12 cellular contexts compared by ENCODE assay signal in the genomic region with DNA sequence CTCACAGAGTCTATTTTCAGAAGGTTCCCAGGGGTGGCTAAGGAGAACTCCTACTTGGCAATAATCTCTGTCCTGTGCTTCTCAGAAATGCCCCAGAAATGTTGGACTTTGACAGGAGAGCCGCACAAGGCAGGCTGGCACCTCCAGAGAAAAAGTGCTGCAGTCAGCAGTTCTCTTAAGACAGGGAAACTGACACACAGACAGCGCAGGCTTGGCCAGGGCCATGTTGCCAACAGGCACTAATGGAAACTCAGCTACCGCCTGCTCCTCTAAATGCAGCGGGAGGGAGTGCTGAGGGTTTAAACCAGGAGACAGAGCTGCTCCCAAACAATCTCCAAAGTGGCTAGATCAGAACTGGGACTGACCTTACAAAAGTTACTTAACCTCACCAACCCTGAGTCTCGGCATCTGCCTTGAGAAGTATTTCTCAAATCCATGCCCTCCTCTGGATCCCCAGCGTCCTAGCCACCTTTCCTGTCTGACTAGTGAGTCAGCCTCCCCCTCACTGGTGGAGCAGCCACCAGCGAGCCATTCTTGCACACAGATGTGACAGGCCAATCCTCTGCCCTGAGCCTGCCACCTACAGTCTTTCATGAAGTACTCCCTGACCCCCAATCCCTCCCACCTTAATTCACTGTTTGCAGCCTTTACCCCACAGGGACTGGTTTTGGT.
A peak's percentile ranks its signal among the peaks of the same experiment; 100 is the strongest.
DNase-seq lines count a peak whose midpoint lies in the region; ATAC-seq, FAIRE-seq and TF ChIP-seq lines count a peak whose summit lies in the region.
"Had no signal": no experiment of that assay in that cellular context is flagged by ENCODE, and none has a peak within 500 bp of the region (broad histone marks: within the 10 kb centered on the region; RNA-seq: fewer than 3 reads in every experiment).

No MANE protein-coding gene starts in this region.

- H3K9me1 ChIP-seq in IMR-90 (ENCODE audit: insufficient read depth, low read length): peaks cover 27% of the 10 kb centered on the region

- SMC1A ChIA-PET in GM12878 (lab: Charles Lee; ENCODE audit: uncharacterized antibody, unreplicated experiment): no interaction called here

- DNase-seq in AG04450 (ENCODE audit: low read depth, low spot score): no peak
- DNase-seq in IMR-90: peak; percentile 49
- DNase-seq in GM12878 (ENCODE audit: low read depth, low spot score): no peak
- no peak for DNase-seq in lower lobe of right lung
- DNase-seq: left cardiac atrium, NCI-H1417 treated with DMSO at 0.1 percent for 48 hours, upper lobe of left lung had no signal

- ATAC-seq in IMR-90 (ENCODE audit: low read depth) (peak; percentile 56), GM12878 (no peak), lower lobe of right lung (no peak), GM18858 (IDR thresholded peaks at IDR 0.05; ENCODE audit: unreplicated experiment) (no peak), HG03521 (IDR thresholded peaks at IDR 0.05; ENCODE audit: unreplicated experiment) (no peak), GM19463 (IDR thresholded peaks at IDR 0.05; ENCODE audit: unreplicated experiment) (no peak), GM21723 (IDR thresholded peaks at IDR 0.05; ENCODE audit: unreplicated experiment) (no peak)

- H3K79me1 ChIP-seq in IMR-90 (ENCODE audit: low read depth in 1 of 2, low read length in 2 of 2): peaks cover 4 to 12% of the 10 kb centered on the region in 2 experiments; a peak in 3 of 4 replicates

- H3K9me3 ChIP-seq in AG04450 (ENCODE audit: control insufficient read depth, insufficient read depth, low read length) (no peaks in the 10 kb centered on the region), IMR-90 (ENCODE audit: control insufficient read depth, insufficient read depth, low read length) (no peaks in the 10 kb centered on the region), GM12878 (replicated peaks; ENCODE audit: control insufficient read depth, insufficient read depth, low read length) (no peaks in the 10 kb centered on the region), lower lobe of right lung (no peaks in the 10 kb centered on the region)
- H3K9me3 ChIP-seq: upper lobe of left lung had no signal

- no peak overlapping the region for H3K4me3 ChIP-seq in AG04450 (ENCODE audit: low read depth, low read length)
- no peak overlapping the region for H3K4me3 ChIP-seq in IMR-90 (ENCODE audit: insufficient read depth, low read depth, low read length)
- H3K4me3 ChIP-seq in GM12878: no peak overlapping the region
- H3K4me3 ChIP-seq in lower lobe of right lung: no peak overlapping the region
- H3K4me3 ChIP-seq: upper lobe of left lung had no signal

- intact Hi-C loops in IMR-90 (cut with micrococcal nuclease) (loop anchor here (2.0 kb wide), 1 partner anchor 81 kb away; no protein-coding TSS in a partner anchor), GM12878 (cut with micrococcal nuclease; ENCODE audit: unreplicated experiment) (no loop called here), lower lobe of right lung (cut with DNase I) (no loop called here)

- no peaks in the 10 kb centered on the region for H3K27me3 ChIP-seq in AG04450 (ENCODE audit: control insufficient read depth, insufficient read depth, low read length)
- H3K27me3 ChIP-seq in IMR-90 (ENCODE audit: control insufficient read depth, insufficient read depth, low read length): no peaks in the 10 kb centered on the region
- no peaks in the 10 kb centered on the region for H3K27me3 ChIP-seq in GM12878 (replicated peaks in 1 of 2; ENCODE audit: control insufficient read depth in 2 of 2, insufficient read depth in 2 of 2, low read length in 1 of 2)
- no peaks in the 10 kb centered on the region for H3K27me3 ChIP-seq in lower lobe of right lung (ENCODE audit: low read depth)
- H3K27me3 ChIP-seq: upper lobe of left lung had no signal

- H3K36me3 ChIP-seq in IMR-90 (ENCODE audit: control insufficient read depth, insufficient read depth, low read length): peaks cover 25% of the 10 kb centered on the region
- peaks cover 29 to 37% of the 10 kb centered on the region in 2 experiments for H3K36me3 ChIP-seq in GM12878 (ENCODE audit: control insufficient read depth in 2 of 2, insufficient read depth in 2 of 2, low read length in 1 of 2)
- peaks cover 100% of the 10 kb centered on the region for H3K36me3 ChIP-seq in lower lobe of right lung

- peak overlapping the region; percentile 74 for H2BK20ac ChIP-seq in IMR-90 (ENCODE audit: low read depth, low read length)

- H3K56ac ChIP-seq in IMR-90 (ENCODE audit: extremely low read depth, insufficient read depth, low read length): peak overlapping the region; percentile 24; the same call in 1 of the 2 replicates

- TF ChIP-seq EP300 in GM12878 (IDR thresholded peaks at IDR 0.05; ENCODE audit: borderline replicate concordance in 1 of 2, control insufficient read depth in 1 of 2, low read depth in 2 of 2, low read length in 2 of 2): no peak

- H2BK120ac ChIP-seq in IMR-90 (ENCODE audit: low read depth, low read length): peak overlapping the region; percentile 85

- H3K4me2 ChIP-seq in IMR-90 (ENCODE audit: low read depth, low read length) (peak overlapping the region; percentile 44; the same call in 1 of the 2 replicates), GM12878 (ENCODE audit: control insufficient read depth, insufficient read depth) (no peak overlapping the region)

- peak overlapping the region; percentile 49 for H2BK5ac ChIP-seq in IMR-90 (ENCODE audit: low read depth, low read length, poor library complexity, severe bottlenecking)

- peaks cover 27% of the 10 kb centered on the region for H3K4me1 ChIP-seq in IMR-90 (ENCODE audit: control insufficient read depth, insufficient read depth, low read length)
- H3K4me1 ChIP-seq in GM12878 (ENCODE audit: control insufficient read depth, insufficient read depth, low read length): no peaks in the 10 kb centered on the region
- H3K4me1 ChIP-seq in lower lobe of right lung: no peaks in the 10 kb centered on the region
- H3K4me1 ChIP-seq: upper lobe of left lung had no signal

- TF ChIP-seq RAD21 in IMR-90 (IDR thresholded peaks at IDR 0.05; ENCODE audit: low read length) (0 out of 2 replicates have a peak, but pooled peaks have one; percentile 10), GM12878 (IDR thresholded peaks at IDR 0.05; ENCODE audit: insufficient read depth, low read depth, low read length) (no peak)

- H3K79me2 ChIP-seq in GM12878 (ENCODE audit: control insufficient read depth, insufficient read depth, low read length): no peaks in the 10 kb centered on the region

- peak overlapping the region; percentile 72 for H4K91ac ChIP-seq in IMR-90 (ENCODE audit: insufficient read depth, low read depth, low read length)

- H2BK15ac ChIP-seq in IMR-90 (ENCODE audit: low read depth, low read length): peak overlapping the region; percentile 29; the same call in 2 of the 3 replicates

- peak overlapping the region; percentile 16 for H2AFZ ChIP-seq in IMR-90 (replicated peaks; ENCODE audit: low read length, poor library complexity)
- no peak overlapping the region for H2AFZ ChIP-seq in GM12878 (ENCODE audit: control insufficient read depth, low read depth, low read length)

- POLR2A ChIA-PET in AG04450 (lab: Yijun Ruan, JAX): no interaction called here
- POLR2A ChIA-PET in IMR-90 (lab: Charles Lee; ENCODE audit: unreplicated experiment): no interaction called here
- POLR2A ChIA-PET in GM12878 (lab: Charles Lee): no interaction called here

- CTCF ChIA-PET in AG04450 (lab: Charles Lee): no interaction called here
- CTCF ChIA-PET in IMR-90 (lab: Yijun Ruan, JAX): no interaction called here
- CTCF ChIA-PET in GM12878 (lab: Yijun Ruan, JAX): no interaction called here

- H3K27ac ChIP-seq in AG04450 (ENCODE audit: low read depth, low read length) (peak overlapping the region; percentile 68), IMR-90 (ENCODE audit: insufficient read depth, low read length) (peak overlapping the region; percentile 66), GM12878 (ENCODE audit: control insufficient read depth, insufficient read depth) (no peak overlapping the region), lower lobe of right lung (peak overlapping the region; percentile 3)
- H3K27ac ChIP-seq: upper lobe of left lung had no signal

- dilution Hi-C loops in IMR-90 (cut with HindIII; ENCODE audit: low sequenced_read_pairs, unreplicated experiment): no loop called here

- TF ChIP-seq CTCF in AG04450 (IDR thresholded peaks at IDR 0.05; ENCODE audit: low read depth, low read length) (no peak), IMR-90 (conservative IDR thresholded peaks at IDR 0.05; ENCODE audit: low read depth, low read length) (0 out of 2 replicates have a peak, but pooled peaks have one; percentile 15), GM12878 (IDR thresholded peaks at IDR 0.05 in 2 of 3, conservative IDR thresholded peaks at IDR 0.05 in 1 of 3; ENCODE audit: control insufficient read depth in 2 of 3, extremely low read depth in 1 of 3, insufficient read depth in 1 of 3, low read depth in 3 of 3, low read length in 3 of 3) (no peak), lower lobe of right lung (IDR thresholded peaks at IDR 0.05) (no peak)

- H3K14ac ChIP-seq in IMR-90 (replicated peaks; ENCODE audit: low read depth, low read length): peak overlapping the region; percentile 48

- FAIRE-seq in GM12878 (lab: Jason Lieb, UNC): no peak
- FAIRE-seq: D721Med had no signal

- peak overlapping the region; percentile 82 for H2AK5ac ChIP-seq in IMR-90 (ENCODE audit: low read depth, low read length)

- WGBS in IMR-90 (ENCODE audit: extremely low coverage in 2 of 2, insufficient read length in 1 of 2), 2 experiments: 44% methylated on average over 5 of the region's 7 CpGs; no CpG with 5 or more reads in 1 of the 2 experiments
- WGBS in GM12878 (ENCODE audit: insufficient coverage, insufficient replicate concordance, low lambda C conversion rate, missing lambda C conversion rate): 90% methylated on average over 7 of the region's 7 CpGs

- H4K8ac ChIP-seq in IMR-90 (ENCODE audit: low read depth in 2 of 2, low read length in 2 of 2): peak overlapping the region; percentile 19 to 77

- in situ Hi-C loops in IMR-90 (cut with MboI; ENCODE audit: low sequenced_read_pairs): no loop called here
- in situ Hi-C loops in GM12878 (cut with MboI): no loop called here

- RAD21 ChIA-PET in GM12878 (lab: Charles Lee; ENCODE audit: unreplicated experiment): no interaction called here

- H4K5ac ChIP-seq in IMR-90 (ENCODE audit: low read depth, low read length): peak overlapping the region; percentile 57; the same call in 1 of the 2 replicates

- BruUV-seq in IMR-90 (replicated peaks; lab: Mats Ljungman, UMichigan) (no TSS peak), GM12878 (replicated peaks; lab: Mats Ljungman, UMichigan) (no TSS peak)

- H4K20me1 ChIP-seq in IMR-90 (ENCODE audit: insufficient read depth, low read length) (no peaks in the 10 kb centered on the region), GM12878 (ENCODE audit: control insufficient read depth, insufficient read depth) (0 out of 2 replicates have a peak, but pooled peaks cover 2% of the 10 kb centered on the region)

- H3K18ac ChIP-seq in IMR-90 (ENCODE audit: low read depth, low read length): peak overlapping the region; percentile 55

- peak overlapping the region; percentile 91 for H3K4ac ChIP-seq in IMR-90 (ENCODE audit: low read depth, low read length)

- no peak for TF ChIP-seq POLR2A in IMR-90 (IDR thresholded peaks at IDR 0.05; ENCODE audit: low read depth, low read length)
- TF ChIP-seq POLR2A in GM12878 (IDR thresholded peaks at IDR 0.05; ENCODE audit: low read depth, low read length): no peak

- no peak overlapping the region for H3K9ac ChIP-seq in IMR-90 (ENCODE audit: low read depth, low read length)
- no peak overlapping the region for H3K9ac ChIP-seq in GM12878 (ENCODE audit: control insufficient read depth, insufficient read depth, low read length)

- H3K23ac ChIP-seq in IMR-90 (ENCODE audit: low read depth, low read length): peak overlapping the region; percentile 47; the same call in 1 of the 2 replicates

- H2AK9ac ChIP-seq in IMR-90 (replicated peaks; ENCODE audit: low read depth, low read length, poor library complexity): peak overlapping the region; percentile 2
